ENCODE assay signal across 8 cellular contexts in genomic region chr17:62703776-62704380, GRCh38.
DNase-seq lines count a peak whose midpoint lies in the region; ATAC-seq lines count a peak whose summit lies in the region.

No MANE protein-coding gene starts in this region.

- no peak overlapping the region for H3K27ac Mint-ChIP-seq in activated CD8-positive, alpha-beta T cell treated with anti-CD3 and anti-CD28 coated beads, Interleukin-2, amount 10 ng/mL, durations not matched to agents 7 days and 5 days

- no peaks in the 10 kb centered on the region for H3K36me3 Mint-ChIP-seq in activated CD8-positive, alpha-beta T cell treated with anti-CD3 and anti-CD28 coated beads, Interleukin-2, amount 10 ng/mL, durations not matched to agents 7 days and 5 days (ENCODE audit: low read depth)

- peak overlapping the region; percentile 65 for H3K9ac ChIP-seq in endocrine pancreas (ENCODE audit: control insufficient read depth, insufficient read depth, low read length)

- no peaks in the 10 kb centered on the region for H3K4me1 ChIP-seq in endocrine pancreas (ENCODE audit: control insufficient read depth, insufficient read depth, low read length)
- H3K4me1 ChIP-seq in mesodermal cell (ENCODE audit: control insufficient read depth, insufficient read depth, low read length, poor library complexity, severe bottlenecking), result peaks cover 18% of the 10 kb centered on the region

- peak; percentile 74 for DNase-seq in ACHN
- peak; percentile 80 for DNase-seq in NCI-H748 (lab: John Stamatoyannopoulos, UW; ENCODE audit: unreplicated experiment)
- DNase-seq in activated CD8-positive, alpha-beta T cell treated with anti-CD3 and anti-CD28 coated beads, Interleukin-2, amount 10 ng/mL, durations not matched to agents 7 days and 5 days, result peak; percentile 66
- DNase-seq in stimulated activated CD8-positive, alpha-beta memory T cell treated with anti-CD3 and anti-CD28 coated beads, Interleukin-15, amount 100 ng/mL, for 24 hours (ENCODE audit: low read depth), result peak; percentile 45

- CTCF ChIA-PET in activated CD8-positive, alpha-beta T cell treated with anti-CD3 and anti-CD28 coated beads, Interleukin-2, amount 10 ng/mL, durations not matched to agents 7 days and 5 days (lab: Charles Lee), result interaction anchor here (1.3 to 1.9 kb wide), 2 partner anchors 264 to 703 kb away, joined by 3 to 7 read pairs; no protein-coding TSS in a partner anchor

- ATAC-seq in GM18868 (IDR thresholded peaks at IDR 0.05; ENCODE audit: unreplicated experiment), result peak; percentile 87
- peak; percentile 88 for ATAC-seq in HG03159 (IDR thresholded peaks at IDR 0.05; ENCODE audit: unreplicated experiment)
- ATAC-seq in activated CD8-positive, alpha-beta T cell treated with anti-CD3 and anti-CD28 coated beads, Interleukin-2, amount 10 ng/mL, durations not matched to agents 7 days and 5 days, result peak; percentile 98

- peak overlapping the region; percentile 46 for H3K4me3 Mint-ChIP-seq in activated CD8-positive, alpha-beta T cell treated with anti-CD3 and anti-CD28 coated beads, Interleukin-2, amount 10 ng/mL, durations not matched to agents 7 days and 5 days

- H3K4me3 ChIP-seq in endocrine pancreas (ENCODE audit: control insufficient read depth, insufficient read depth, low read length) (no peak overlapping the region), mesodermal cell (ENCODE audit: extremely low read depth, insufficient read depth, low read length, poor library complexity, severe bottlenecking) (peak overlapping the region; percentile 61)

- peaks cover 27% of the 10 kb centered on the region for H3K27me3 Mint-ChIP-seq in activated CD8-positive, alpha-beta T cell treated with anti-CD3 and anti-CD28 coated beads, Interleukin-2, amount 10 ng/mL, durations not matched to agents 7 days and 5 days (ENCODE audit: low read depth)

- in situ Hi-C loops in ACHN (cut with HindIII; ENCODE audit: low pct_ligation_motif_present, low pct_unique_long_range_greater_than_20kb, low sequenced_read_pairs), result no loop called here

- no peaks in the 10 kb centered on the region for H3K9me3 ChIP-seq in endocrine pancreas (ENCODE audit: control insufficient read depth, low read length)
- H3K9me3 ChIP-seq in mesodermal cell (ENCODE audit: control insufficient read depth, low read length), result peaks cover 4% of the 10 kb centered on the region

- H3K9me3 Mint-ChIP-seq in activated CD8-positive, alpha-beta T cell treated with anti-CD3 and anti-CD28 coated beads, Interleukin-2, amount 10 ng/mL, durations not matched to agents 7 days and 5 days (ENCODE audit: insufficient read depth), result no peaks in the 10 kb centered on the region

- H3K27me3 ChIP-seq in endocrine pancreas (ENCODE audit: control insufficient read depth, insufficient read depth, low read length), result no peaks in the 10 kb centered on the region

- peak overlapping the region; percentile 23 for H3K27ac ChIP-seq in mesodermal cell (ENCODE audit: low read depth, low read length, severe bottlenecking)

- WGBS in mesodermal cell (ENCODE audit: insufficient coverage in 2 of 2), 2 experiments, result 0% methylated on average over 43 to 68 of the region's 80 CpGs

- peaks cover 11% of the 10 kb centered on the region for H3K4me1 Mint-ChIP-seq in activated CD8-positive, alpha-beta T cell treated with anti-CD3 and anti-CD28 coated beads, Interleukin-2, amount 10 ng/mL, durations not matched to agents 7 days and 5 days (ENCODE audit: low read depth)

- POLR2A ChIA-PET in activated CD8-positive, alpha-beta T cell treated with anti-CD3 and anti-CD28 coated beads, Interleukin-2, amount 10 ng/mL, durations not matched to agents 7 days and 5 days (lab: Charles Lee), result no interaction called here

- H3K36me3 ChIP-seq in endocrine pancreas (ENCODE audit: control insufficient read depth, insufficient read depth, low read length) (no peaks in the 10 kb centered on the region), mesodermal cell (ENCODE audit: control insufficient read depth, insufficient read depth, low read length) (no peaks in the 10 kb centered on the region)
